10 cellular contexts compared by ENCODE assay signal in genomic region chr3:42651248-42652091, GRCh38. TPM values are rescaled to one million over a fixed set of nuclear protein-coding genes. Genes with fewer than 3 reads are reported as not detected.
A peak's percentile ranks its signal among the peaks of the same experiment; 100 is the strongest.
DNase-seq lines count a peak whose midpoint lies in the region; ATAC-seq and TF ChIP-seq lines count a peak whose summit lies in the region.
"Had no signal": no experiment of that assay in that cellular context is flagged by ENCODE, and none has a peak within 500 bp of the region (broad histone marks: within the 10 kb centered on the region; RNA-seq: fewer than 3 reads in every experiment).

No MANE protein-coding gene starts in this region.

- no peak for TF ChIP-seq EP300 in stomach (IDR thresholded peaks at IDR 0.05)

- H3K9me3 Mint-ChIP-seq in WTC11 = no peaks in the 10 kb centered on the region

- intact Hi-C loops in stomach (cut with DNase I; ENCODE audit: low total_unique reads) = loop anchor here (10.0 kb wide), 1 partner anchor 93 kb away; no protein-coding TSS in a partner anchor

- H3K27me3 ChIP-seq in H7 (ENCODE audit: control insufficient read depth, insufficient read depth, low read length) (no peaks in the 10 kb centered on the region), stomach (no peaks in the 10 kb centered on the region)

- no peaks in the 10 kb centered on the region for H3K27me3 Mint-ChIP-seq in WTC11 (ENCODE audit: low read depth)

- H3K36me3 ChIP-seq in H7 (replicated peaks; ENCODE audit: control insufficient read depth, insufficient read depth, low read length) = peaks cover 6% of the 10 kb centered on the region
- peaks cover 13 to 43% (median 35%) of the 10 kb centered on the region in 4 donors for H3K36me3 ChIP-seq in stomach

- H3K4me3 ChIP-seq in H7 (ENCODE audit: insufficient read depth, low read depth, low read length) (no peak overlapping the region), foreskin fibroblast (ENCODE audit: low read depth in 1 of 2, low read length in 2 of 2) (peak overlapping the region; percentile 85 to 89), stomach (peak overlapping the region in 2 of 4 donors; percentile 80 to 82)

- CTCF ChIA-PET in WTC11 (lab: Charles Lee) = interaction anchor here (0.7 to 4.5 kb wide), 16 partner anchors 9 to 230 kb away, joined by 3 to 32 read pairs (median 4); partner anchors contain the start of gene HIGD1A

- H3K4me1 ChIP-seq in stomach = peaks cover 45 to 86% (median 72%) of the 10 kb centered on the region in 4 donors

- WGBS in stomach, 5 donors = 73 to 86% (median 83%) methylated on average over 9 of the region's 9 CpGs

- POLR2A ChIA-PET in WTC11 (lab: Charles Lee) = interaction anchor here (1.1 kb wide), 2 partner anchors 36 to 70 kb away, joined by 3 to 4 read pairs; no protein-coding TSS in a partner anchor

- H3K27ac ChIP-seq in stomach = peak overlapping the region in 4 of 5 donors; percentile 90 to 94 (median 92)

- TF ChIP-seq POLR2A in stomach (IDR thresholded peaks at IDR 0.05) = no peak

- peaks cover 15% of the 10 kb centered on the region for H3K36me3 Mint-ChIP-seq in WTC11

- no peak overlapping the region for H3K4me3 Mint-ChIP-seq in WTC11

- ATAC-seq in WTC11 = no peak
- no peak for ATAC-seq in HG03354 (IDR thresholded peaks at IDR 0.05; ENCODE audit: poor library complexity, severe bottlenecking, unreplicated experiment)
- ATAC-seq in HG02642 (IDR thresholded peaks at IDR 0.05; ENCODE audit: poor library complexity, unreplicated experiment) = no peak

- H3K9me3 ChIP-seq in stomach = no peaks in the 10 kb centered on the region

- DNase-seq in H7 (peak; percentile 45), WTC11 (ENCODE audit: low spot score) (no peak), foreskin fibroblast (peak; percentile 73 to 86), stomach (no peak), germinal center (ENCODE audit: low spot score) (no peak), NCI-H1930 (lab: John Stamatoyannopoulos, UW) (no peak)
- DNase-seq: SHP77 treated with DMSO at 0.1 percent for 48 hours had no signal

- H3K4me1 Mint-ChIP-seq in WTC11 = peaks cover 58% of the 10 kb centered on the region

- peak overlapping the region; percentile 45 for H3K27ac Mint-ChIP-seq in WTC11

- TF ChIP-seq CTCF in WTC11 (IDR thresholded peaks at IDR 0.05) = no peak
- TF ChIP-seq CTCF in foreskin fibroblast (IDR thresholded peaks at IDR 0.05; ENCODE audit: low read depth, low read length) = no peak
- no peak for TF ChIP-seq CTCF in stomach (IDR thresholded peaks at IDR 0.05)

TF ChIP-seq in WTC11, 78 proteins besides CTCF, POLR2A, EP300 and RAD21:
- no peak for TF ChIP-seq ATF2 (CRISPR knock-in tag; IDR thresholded peaks at IDR 0.05; ENCODE audit: borderline replicate concordance, low read depth)
- no peak for TF ChIP-seq SMAD3 (CRISPR knock-in tag; IDR thresholded peaks at IDR 0.05; ENCODE audit: borderline replicate concordance)
- TF ChIP-seq MYBL2 (CRISPR knock-in tag; IDR thresholded peaks at IDR 0.05) = no peak
- TF ChIP-seq ZNF396 (CRISPR knock-in tag; IDR thresholded peaks at IDR 0.05; ENCODE audit: borderline replicate concordance) = no peak
- TF ChIP-seq ZNF281 (CRISPR knock-in tag; IDR thresholded peaks at IDR 0.05) = no peak
- no peak for TF ChIP-seq JUN (CRISPR knock-in tag; IDR thresholded peaks at IDR 0.05)
- no peak for TF ChIP-seq NFATC4 (CRISPR knock-in tag; IDR thresholded peaks at IDR 0.05)
- no peak for TF ChIP-seq ZNF138 (CRISPR knock-in tag; conservative IDR thresholded peaks at IDR 0.05)
- TF ChIP-seq CREM (CRISPR knock-in tag; IDR thresholded peaks at IDR 0.05) = no peak
- no peak for TF ChIP-seq OVOL2 (CRISPR knock-in tag; IDR thresholded peaks at IDR 0.05; ENCODE audit: borderline replicate concordance)
- no peak for TF ChIP-seq TCF7 (CRISPR knock-in tag; IDR thresholded peaks at IDR 0.05; ENCODE audit: low read depth)
- TF ChIP-seq TEAD4 (CRISPR knock-in tag; IDR thresholded peaks at IDR 0.05) = no peak
- TF ChIP-seq GRHL2 (CRISPR knock-in tag; IDR thresholded peaks at IDR 0.05; ENCODE audit: insufficient replicate concordance, severe bottlenecking) = no peak
- no peak for TF ChIP-seq EMX1 (CRISPR knock-in tag; IDR thresholded peaks at IDR 0.05)
- no peak for TF ChIP-seq ATF6 (CRISPR knock-in tag; IDR thresholded peaks at IDR 0.05)
- TF ChIP-seq ZBTB21 (CRISPR knock-in tag; IDR thresholded peaks at IDR 0.05; ENCODE audit: borderline replicate concordance) = no peak

RNA-seq across cellular contexts. Expression of gene ZBTB47, which starts 2.0 kb away (rescaled TPM):
- 5.1 and 8.0 TPM in 2 replicates for total RNA-seq in H7 (2014; rRNA removed; shearing (Covaris generic))
- 5.2 to 5.9 TPM (median 5.6 TPM) in 3 replicates for total RNA-seq in WTC11 (2021)
- total RNA-seq in stomach = 10 to 100 TPM; 10.1 to 40.3 (median 19.6) TPM
- polyA plus RNA-seq in stomach = 10 to 100 TPM; 10.4 to 40.0 (median 32.1) TPM

RNA-seq across cellular contexts. Expression of gene KLHL40, which starts 33.9 kb away (rescaled TPM):
- not detected in 2 replicates for total RNA-seq in H7 (2014; rRNA removed; shearing (Covaris generic))
- total RNA-seq in WTC11 (2021) = not detected in 3 replicates
- total RNA-seq in stomach = under 1 TPM in 1 of 5 donors, not detected in 4; 0.18 TPM
- 1 to 10 TPM in 1 of 3 donors, under 1 TPM in 1, not detected in 1; 0.05 to 2.0 TPM for polyA plus RNA-seq in stomach
- total RNA-seq: aorta had no signal

RNA-seq across cellular contexts. Expression of gene NKTR, which starts 51.0 kb away (rescaled TPM):
- 21.3 and 44.8 TPM in 2 replicates for total RNA-seq in H7 (2014; rRNA removed; shearing (Covaris generic))
- total RNA-seq in WTC11 (2021) = 76.4 to 89.3 TPM (median 82.3 TPM) in 3 replicates
- 100 to 1,000 TPM in 4 of 5 donors, 10 to 100 TPM in 1; 76.5 to 488 (median 141) TPM for total RNA-seq in stomach
- 10 to 100 TPM in 1 of 3 donors, 1 to 10 TPM in 2; 3.8 to 20.0 (median 6.4) TPM for polyA plus RNA-seq in stomach

RNA-seq across cellular contexts. Expression of gene HHATL, which starts 51.1 kb away (rescaled TPM):
- not detected in 2 replicates for total RNA-seq in H7 (2014; rRNA removed; shearing (Covaris generic))
- total RNA-seq in WTC11 (2021) = 0.21 to 0.92 TPM (median 0.60 TPM) in 3 replicates
- total RNA-seq in stomach = not detected
- 1 to 10 TPM in 1 of 3 donors, under 1 TPM in 2; 0.81 to 6.9 (median 0.90) TPM for polyA plus RNA-seq in stomach
- total RNA-seq: aorta had no signal

Comparison
In these comparisons a context has a peak if more than half of its experiments do, and no peak if none do; other contexts are left out.
1. DNase-seq: peak in H7 (single experiment) and foreskin fibroblast (2 of 2); none in WTC11 (single experiment), stomach (single experiment), germinal center (single experiment) and NCI-H1930 (0 of 2).